Comparison of ENCODE assay signal across 8 cellular contexts in the genomic region with DNA sequence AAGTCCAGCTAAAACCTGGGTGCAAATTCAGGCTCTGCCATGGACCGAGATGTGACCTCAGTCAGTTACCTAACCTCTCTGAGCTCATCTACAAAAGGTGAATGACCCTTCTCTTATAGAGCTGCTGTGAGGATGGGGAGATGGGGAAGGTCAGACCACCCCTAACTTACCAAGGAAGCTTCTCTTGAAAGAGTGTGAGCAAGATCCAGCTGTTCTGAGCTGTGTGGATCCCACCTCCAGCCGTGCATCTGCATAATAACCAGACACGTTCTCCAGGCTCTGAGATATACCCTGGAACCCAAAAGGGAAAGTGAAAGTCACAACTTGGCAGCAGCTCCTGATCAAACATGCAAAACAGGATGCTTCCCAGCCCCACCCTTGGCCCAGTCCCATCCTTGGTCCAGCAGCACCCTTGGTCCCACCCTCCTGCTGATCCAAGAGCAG. TPM values are rescaled to one million over a fixed set of nuclear protein-coding genes. Genes with fewer than 3 reads are reported as not detected.
DNase-seq lines count a peak whose midpoint lies in the region; ATAC-seq, FAIRE-seq and TF ChIP-seq lines count a peak whose summit lies in the region.

A gene with protein sequence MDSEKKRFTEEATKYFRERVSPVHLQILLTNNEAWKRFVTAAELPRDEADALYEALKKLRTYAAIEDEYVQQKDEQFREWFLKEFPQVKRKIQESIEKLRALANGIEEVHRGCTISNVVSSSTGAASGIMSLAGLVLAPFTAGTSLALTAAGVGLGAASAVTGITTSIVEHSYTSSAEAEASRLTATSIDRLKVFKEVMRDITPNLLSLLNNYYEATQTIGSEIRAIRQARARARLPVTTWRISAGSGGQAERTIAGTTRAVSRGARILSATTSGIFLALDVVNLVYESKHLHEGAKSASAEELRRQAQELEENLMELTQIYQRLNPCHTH (minus strand): TSS at position 257 of the 444 bp plus-strand sequence. CDS start 11,700 bp downstream, outside the sequence.

- no peak for TF ChIP-seq CTCF in CD14-positive monocyte (IDR thresholded peaks at IDR 0.05)
- TF ChIP-seq CTCF in Loucy (conservative IDR thresholded peaks at IDR 0.05; ENCODE audit: low read length), result no peak
- TF ChIP-seq CTCF in keratinocyte (optimal IDR thresholded peaks at IDR 0.05 in 1 of 3, IDR thresholded peaks at IDR 0.05 in 1 of 3, conservative IDR thresholded peaks at IDR 0.05 in 1 of 3; ENCODE audit: extremely low read depth in 1 of 3, insufficient read depth in 2 of 3, low read length in 3 of 3), result no peak

- H4K20me1 ChIP-seq in Loucy (ENCODE audit: insufficient read depth, low read length, poor library complexity, severe bottlenecking) (no peaks in the 10 kb centered on the region), keratinocyte (ENCODE audit: control insufficient read depth, extremely low read depth, insufficient read depth, low read length) (no peaks in the 10 kb centered on the region)

- dilution Hi-C loops in keratinocyte (cut with MboI; ENCODE audit: extremely low pct_ligation_motif_present, low sequenced_read_pairs), result no loop called here

- H3K36me3 ChIP-seq in Loucy (ENCODE audit: insufficient read depth, low read length) (no peaks in the 10 kb centered on the region), keratinocyte (ENCODE audit: control insufficient read depth in 2 of 2, extremely low read depth in 1 of 2, insufficient read depth in 2 of 2, low read length in 2 of 2) (no peaks in the 10 kb centered on the region)

- H3K79me2 ChIP-seq in Loucy (ENCODE audit: insufficient read depth, low read length) (peaks cover 9% of the 10 kb centered on the region; the same call in 1 of the 2 replicates), keratinocyte (ENCODE audit: control insufficient read depth, insufficient read depth, low read length) (no peaks in the 10 kb centered on the region)

- H2AFZ ChIP-seq in Loucy (ENCODE audit: low read length) (no peak within 1 kb of the TSS), keratinocyte (ENCODE audit: control insufficient read depth, low read length) (peak within 1 kb of the TSS; percentile 85)

- H3K9me2 ChIP-seq in Loucy (replicated peaks; ENCODE audit: low read depth, low read length), result no peaks in the 10 kb centered on the region

- H3K4me1 Mint-ChIP-seq in CD14-positive monocyte, result peaks cover 98% of the 10 kb centered on the region

- peak within 1 kb of the TSS; percentile 88 to 96 for H3K4me3 Mint-ChIP-seq in CD14-positive monocyte

- FAIRE-seq in keratinocyte (lab: Jason Lieb, UNC) (peak; percentile 66), HTR-8/SVneo (lab: Jason Lieb, UNC) (no peak)

- H3K27ac Mint-ChIP-seq in CD14-positive monocyte, result peak within 1 kb of the TSS; percentile 93 to 99 (median 95)

- H3K9me3 ChIP-seq in Loucy (ENCODE audit: insufficient read depth, low read depth, low read length), result no peaks in the 10 kb centered on the region
- no peaks in the 10 kb centered on the region for H3K9me3 ChIP-seq in keratinocyte (ENCODE audit: control insufficient read depth, low read depth, low read length)

- peaks cover 13 to 21% of the 10 kb centered on the region in 2 donors for H3K36me3 Mint-ChIP-seq in CD14-positive monocyte

- H3K9me3 Mint-ChIP-seq in CD14-positive monocyte, result peaks cover 0 to 2% (median 0%) of the 10 kb centered on the region in 7 donors

- H3K27me3 ChIP-seq in Loucy (ENCODE audit: insufficient read depth, low read length, poor library complexity, severe bottlenecking), result no peaks in the 10 kb centered on the region
- H3K27me3 ChIP-seq in keratinocyte (ENCODE audit: control insufficient read depth, extremely low read depth, insufficient read depth, low read length), result peaks cover 4% of the 10 kb centered on the region

- ATAC-seq in stimulated activated naive CD8-positive, alpha-beta T cell treated with anti-CD3 and anti-CD28 coated beads, Interleukin-15, Interleukin-2, amounts not matched to agents 100 U/mL and 50 U/mL, for 24 hours, result peak; percentile 50
- ATAC-seq in HG03442 (IDR thresholded peaks at IDR 0.05; ENCODE audit: unreplicated experiment), result no peak

- no peak for DNase-seq in CD14-positive monocyte (ENCODE audit: low spot score)
- DNase-seq in keratinocyte (ENCODE audit: low read depth, low spot score), result no peak
- peak; percentile 45 for DNase-seq in stimulated activated naive CD8-positive, alpha-beta T cell treated with anti-CD3 and anti-CD28 coated beads, Interleukin-15, Interleukin-2, amounts not matched to agents 100 U/mL and 50 U/mL, for 24 hours
- no peak for DNase-seq in amniotic stem cell (lab: John Stamatoyannopoulos, UW)
- DNase-seq in HTR-8/SVneo (ENCODE audit: insufficient read length, low spot score), result no peak

- H3K4me3 ChIP-seq in Loucy (ENCODE audit: low read length, poor library complexity, severe bottlenecking) (peak within 1 kb of the TSS; percentile 59), keratinocyte (ENCODE audit: control insufficient read depth in 2 of 3, extremely low read depth in 1 of 3, insufficient read depth in 2 of 3, low read depth in 1 of 3, low read length in 3 of 3) (peak within 1 kb of the TSS in 1 of 3 experiments; percentile 4)

- no peaks in the 10 kb centered on the region for H3K9me1 ChIP-seq in keratinocyte (ENCODE audit: control insufficient read depth, extremely low read depth, insufficient read depth, low read length)

- intact Hi-C loops in CD14-positive monocyte (cut with micrococcal nuclease), result no loop called here

- peaks cover 13% of the 10 kb centered on the region; the same call in 1 of the 2 replicates for H3F3A ChIP-seq in Loucy (ENCODE audit: low read depth)

- H3K4me2 ChIP-seq in Loucy (ENCODE audit: low read depth, low read length, poor library complexity, severe bottlenecking) (peak within 1 kb of the TSS; percentile 74), keratinocyte (ENCODE audit: control insufficient read depth, extremely low read depth, insufficient read depth, low read depth, low read length) (peak within 1 kb of the TSS; percentile 42)

- H3K27ac ChIP-seq in angular gyrus (ENCODE audit: low read depth, low read length), result peak within 1 kb of the TSS; percentile 52
- H3K27ac ChIP-seq in keratinocyte (ENCODE audit: control insufficient read depth, insufficient read depth, low read length), result no peak within 1 kb of the TSS

- H3K4me1 ChIP-seq in Loucy (ENCODE audit: insufficient read depth, low read length, poor library complexity, severe bottlenecking) (peaks cover 96% of the 10 kb centered on the region), keratinocyte (ENCODE audit: control insufficient read depth, extremely low read depth, insufficient read depth, low read length) (peaks cover 8% of the 10 kb centered on the region)

- H3K27me3 Mint-ChIP-seq in CD14-positive monocyte (ENCODE audit: low read depth in 3 of 3), result no peaks in the 10 kb centered on the region

- H3K9ac ChIP-seq in Loucy (ENCODE audit: low read depth, low read length, poor library complexity, severe bottlenecking), result peak within 1 kb of the TSS; percentile 60
- no peak within 1 kb of the TSS for H3K9ac ChIP-seq in keratinocyte (ENCODE audit: control insufficient read depth, extremely low read depth, insufficient read depth, low read length)

RNA-seq across cellular contexts. Expression of the gene that starts here (rescaled TPM):
- 10 to 100 TPM; 39.9 to 61.3 TPM for polyA plus RNA-seq in CD14-positive monocyte
- 0.46 to 1.1 TPM (median 0.92 TPM) in 3 replicates for polyA plus RNA-seq in keratinocyte
- polyA plus RNA-seq in keratinocyte (2011; ENCODE audit: low read depth), result not detected
- polyA plus RNA-seq in keratinocyte (2011; cell fraction: cytosol; rRNA removed), result 0.45 and 0.49 TPM in 2 replicates
- 0.40 and 0.52 TPM in 2 replicates for polyA plus RNA-seq in keratinocyte (2011; cell fraction: nucleus; rRNA removed)
- polyA plus RNA-seq in keratinocyte (2012; ENCODE audit: low replicate concordance), result 1.2 TPM in 1 of 2 replicates, not detected in the other
- polyA minus RNA-seq in keratinocyte, result 0.56 to 2.9 TPM in 2 of 3 replicates, not detected in the other
- not detected for polyA minus RNA-seq in keratinocyte (2011; cell fraction: cytosol; rRNA and poly(A)+ RNA removed)
- polyA minus RNA-seq in keratinocyte (2011; cell fraction: nucleus; rRNA and poly(A)+ RNA removed), result 0.32 TPM in 1 of 2 replicates, not detected in the other

Comparison
In these comparisons a context has a peak if more than half of its experiments do, and no peak if none do; other contexts are left out.
1. RNA of the gene that starts here (polyA plus RNA-seq): 39.9 to 61.3 TPM in CD14-positive monocyte; 0.40 to 1.2 TPM in keratinocyte; every median in the first group is over 10 times any median in the second.